ENCODE assay signal across 29 cellular contexts in the genomic region with DNA sequence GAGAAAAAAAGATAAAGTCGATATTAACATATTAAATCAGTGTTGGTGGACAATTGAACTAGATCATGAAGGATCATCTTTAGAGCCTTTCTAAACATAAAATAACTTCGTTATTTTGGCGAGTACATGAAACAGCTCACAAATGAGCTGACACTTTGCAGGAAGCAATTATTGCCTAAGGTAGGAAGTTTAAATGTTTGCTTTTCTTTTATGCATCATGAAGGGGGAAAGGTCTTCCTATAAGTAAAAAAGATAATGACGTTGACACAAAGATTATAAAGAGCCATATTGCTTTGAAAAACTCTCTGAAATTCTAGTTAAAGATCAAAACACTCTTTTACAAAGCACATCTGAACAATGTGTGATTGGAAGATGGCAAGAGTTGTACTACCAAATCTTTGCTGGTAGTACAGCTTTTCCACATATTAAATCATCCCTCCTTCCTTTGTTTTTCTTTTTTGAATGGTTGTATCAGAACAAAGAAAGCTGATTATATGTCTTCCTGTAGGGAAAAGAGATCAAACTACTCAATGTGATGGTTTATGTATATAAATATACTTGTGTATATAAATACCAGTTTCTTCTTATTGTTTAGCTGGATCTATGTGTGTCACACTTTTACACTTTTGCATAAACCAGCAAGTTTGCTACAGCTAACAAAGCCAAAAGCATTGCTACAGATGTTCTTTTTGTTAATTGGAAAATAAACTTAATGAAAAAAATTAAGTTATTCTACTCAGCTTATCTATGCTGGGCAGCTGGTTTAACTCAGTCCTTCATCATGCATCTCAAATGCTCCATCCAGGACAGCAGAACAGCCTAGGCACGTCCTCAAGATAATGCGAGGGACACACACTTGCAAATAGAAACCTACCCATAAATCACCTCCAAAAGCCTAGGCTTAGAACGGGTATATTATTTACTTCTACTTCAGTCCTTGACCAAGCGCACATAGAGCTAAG.
DNase-seq lines count a peak whose midpoint lies in the region; ATAC-seq, FAIRE-seq and TF ChIP-seq lines count a peak whose summit lies in the region.
"Had no signal": no experiment of that assay in that cellular context is flagged by ENCODE, and none has a peak within 500 bp of the region (broad histone marks: within the 10 kb centered on the region; RNA-seq: fewer than 3 reads in every experiment).

No MANE protein-coding gene starts in this region.

- ATAC-seq in A549, result no peak
- ATAC-seq in left colon, result peak; percentile 71
- ATAC-seq: GM23338 had no signal

- TF ChIP-seq POLR2A in A549 (IDR thresholded peaks at IDR 0.05; ENCODE audit: low read length) (no peak), lower leg skin (IDR thresholded peaks at IDR 0.05) (no peak)

- H3K27ac ChIP-seq in A549 (no peak overlapping the region), Karpas-422 (ENCODE audit: low read length) (no peak overlapping the region)
- H3K27ac ChIP-seq: SJSA1 had no signal

- no peaks in the 10 kb centered on the region for H3K36me3 ChIP-seq in Karpas-422 (ENCODE audit: insufficient read depth, low read length)
- H3K36me3 ChIP-seq: SJSA1 had no signal

- no peak overlapping the region for H3K9ac ChIP-seq in Karpas-422 (ENCODE audit: low read length)

- H3K9me3 ChIP-seq in A549 (0 out of 3 replicates have a peak, but pooled peaks cover 2% of the 10 kb centered on the region), Karpas-422 (ENCODE audit: low read length) (no peaks in the 10 kb centered on the region)
- H3K9me3 ChIP-seq: SJSA1 had no signal

- DNase-seq in A549 (ENCODE audit: low read depth in 1 of 2, low spot score in 1 of 2), result no peak
- no peak for DNase-seq in Karpas-422
- peak; percentile 32 for DNase-seq in SK-N-DZ (ENCODE audit: low spot score)
- DNase-seq in left colon, result no peak
- DNase-seq in lower leg skin (ENCODE audit: low spot score in 2 of 2), result no peak
- DNase-seq in NCI-H187 (lab: John Stamatoyannopoulos, UW), result no peak
- DNase-seq in NCI-H1048 (lab: John Stamatoyannopoulos, UW), result no peak
- DNase-seq: AML-193; C1 segment of cervical spinal cord; CD4-positive, alpha-beta memory T cell; COR-L47; DMS79 treated with DMSO at 0.1 percent for 48 hours; GF-D8; H9; KBM-7; NCI-H1092; NCI-H1436 treated with DMSO at 0.1 percent for 48 hours; NCI-H1930; NCI-H2107; NCI-H524; NCI-H82; NK-92 treated with Interleukin-12 subunit alpha and Interleukin-12 subunit beta, amount 100 ng/mL, for 24 hours; Right ventricle myocardium superior; RPMI8226 had no signal

- H3K4me3 ChIP-seq in A549 (no peak overlapping the region), Karpas-422 (ENCODE audit: low read length) (no peak overlapping the region), lower leg skin (ENCODE audit: low read depth, poor library complexity, severe bottlenecking) (no peak overlapping the region)
- H3K4me3 ChIP-seq: GM23338, SJSA1 had no signal

- CTCF ChIA-PET in A549 (lab: Yijun Ruan, JAX), result no interaction called here

- no peak for TF ChIP-seq EP300 in A549 (IDR thresholded peaks at IDR 0.05)

- POLR2A ChIA-PET in A549 (lab: Yijun Ruan, JAX), result no interaction called here

- no peaks in the 10 kb centered on the region for H4K20me1 ChIP-seq in Karpas-422 (ENCODE audit: insufficient read depth, low read depth, low read length)

- no peak for TF ChIP-seq RAD21 in A549 (conservative IDR thresholded peaks at IDR 0.05 in 1 of 2, IDR thresholded peaks at IDR 0.05 in 1 of 2)

- peak; percentile 97 for FAIRE-seq in A549 (lab: Jason Lieb, UNC)
- FAIRE-seq: A204.1, GM12891, HTR-8/SVneo had no signal

- peak overlapping the region; percentile 44 for H2AFZ ChIP-seq in Karpas-422 (ENCODE audit: low read length)
- H2AFZ ChIP-seq: GM23338 had no signal

- H3K4me1 ChIP-seq in A549 (no peaks in the 10 kb centered on the region), Karpas-422 (ENCODE audit: low read length) (peaks cover 9% of the 10 kb centered on the region)
- H3K4me1 ChIP-seq: SJSA1 had no signal

- H3K4me2 ChIP-seq in A549, result no peak overlapping the region
- H3K4me2 ChIP-seq in Karpas-422 (ENCODE audit: low read depth, low read length, poor library complexity, severe bottlenecking), result no peak overlapping the region
- H3K4me2 ChIP-seq: GM23338 had no signal

- 10% methylated on average over 8 of the region's 8 CpGs for WGBS in A549 (ENCODE audit: missing lambda C conversion rate)
- 57 to 61% methylated on average over 8 of the region's 8 CpGs for WGBS in lower leg skin, 2 donors

- TF ChIP-seq CTCF in A549 (IDR thresholded peaks at IDR 0.05) (no peak), lower leg skin (IDR thresholded peaks at IDR 0.05) (no peak)

- H3K9me2 ChIP-seq in Karpas-422 (replicated peaks; ENCODE audit: insufficient read depth, low read length), result no peaks in the 10 kb centered on the region

- H3K79me2 ChIP-seq in Karpas-422 (ENCODE audit: low read length), result no peaks in the 10 kb centered on the region

- intact Hi-C loops in left colon (cut with DNase I, micrococcal nuclease) (no loop called here), lower leg skin (cut with DNase I; ENCODE audit: low total_unique reads) (no loop called here)

- H3K27me3 ChIP-seq in Karpas-422 (ENCODE audit: low read length), result no peaks in the 10 kb centered on the region
- H3K27me3 ChIP-seq: SJSA1 had no signal

TF ChIP-seq in A549, 52 proteins besides CTCF, POLR2A, EP300 and RAD21:
- TF ChIP-seq FOSL2 (IDR thresholded peaks at IDR 0.05), result no peak
- TF ChIP-seq FOSL2 (CRISPR knock-in tag; IDR thresholded peaks at IDR 0.05), result no peak
- TF ChIP-seq, protein P1, sequence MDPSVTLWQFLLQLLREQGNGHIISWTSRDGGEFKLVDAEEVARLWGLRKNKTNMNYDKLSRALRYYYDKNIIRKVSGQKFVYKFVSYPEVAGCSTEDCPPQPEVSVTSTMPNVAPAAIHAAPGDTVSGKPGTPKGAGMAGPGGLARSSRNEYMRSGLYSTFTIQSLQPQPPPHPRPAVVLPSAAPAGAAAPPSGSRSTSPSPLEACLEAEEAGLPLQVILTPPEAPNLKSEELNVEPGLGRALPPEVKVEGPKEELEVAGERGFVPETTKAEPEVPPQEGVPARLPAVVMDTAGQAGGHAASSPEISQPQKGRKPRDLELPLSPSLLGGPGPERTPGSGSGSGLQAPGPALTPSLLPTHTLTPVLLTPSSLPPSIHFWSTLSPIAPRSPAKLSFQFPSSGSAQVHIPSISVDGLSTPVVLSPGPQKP (IDR thresholded peaks at IDR 0.05; ENCODE audit: low read depth, low read length), result no peak
